1 cellular context compared by ENCODE assay signal in genomic region chr20:32135983-32136515, GRCh38.
TF ChIP-seq lines count a peak whose summit lies in the region.

No MANE protein-coding gene starts in this region.

TF ChIP-seq in IMR-90, 13 proteins besides CTCF, POLR2A, EP300 and RAD21 (continued from another document):
- no peak for TF ChIP-seq MAZ (IDR thresholded peaks at IDR 0.05; ENCODE audit: borderline replicate concordance, low read depth, low read length)
- no peak for TF ChIP-seq MAFK (IDR thresholded peaks at IDR 0.05; ENCODE audit: low read depth, low read length)
- no peak for TF ChIP-seq CEBPB (IDR thresholded peaks at IDR 0.05; ENCODE audit: low read depth, low read length)
- TF ChIP-seq CHD1 (IDR thresholded peaks at IDR 0.05; ENCODE audit: low read depth, low read length): no peak
- TF ChIP-seq SMC3 (IDR thresholded peaks at IDR 0.05; ENCODE audit: low read depth, low read length): no peak
- TF ChIP-seq FOS (IDR thresholded peaks at IDR 0.05; ENCODE audit: low read depth, low read length): no peak
- TF ChIP-seq MXI1 (IDR thresholded peaks at IDR 0.05; ENCODE audit: borderline replicate concordance, low read depth, low read length): no peak
